8 cellular contexts compared by ENCODE assay signal in the genomic region with DNA sequence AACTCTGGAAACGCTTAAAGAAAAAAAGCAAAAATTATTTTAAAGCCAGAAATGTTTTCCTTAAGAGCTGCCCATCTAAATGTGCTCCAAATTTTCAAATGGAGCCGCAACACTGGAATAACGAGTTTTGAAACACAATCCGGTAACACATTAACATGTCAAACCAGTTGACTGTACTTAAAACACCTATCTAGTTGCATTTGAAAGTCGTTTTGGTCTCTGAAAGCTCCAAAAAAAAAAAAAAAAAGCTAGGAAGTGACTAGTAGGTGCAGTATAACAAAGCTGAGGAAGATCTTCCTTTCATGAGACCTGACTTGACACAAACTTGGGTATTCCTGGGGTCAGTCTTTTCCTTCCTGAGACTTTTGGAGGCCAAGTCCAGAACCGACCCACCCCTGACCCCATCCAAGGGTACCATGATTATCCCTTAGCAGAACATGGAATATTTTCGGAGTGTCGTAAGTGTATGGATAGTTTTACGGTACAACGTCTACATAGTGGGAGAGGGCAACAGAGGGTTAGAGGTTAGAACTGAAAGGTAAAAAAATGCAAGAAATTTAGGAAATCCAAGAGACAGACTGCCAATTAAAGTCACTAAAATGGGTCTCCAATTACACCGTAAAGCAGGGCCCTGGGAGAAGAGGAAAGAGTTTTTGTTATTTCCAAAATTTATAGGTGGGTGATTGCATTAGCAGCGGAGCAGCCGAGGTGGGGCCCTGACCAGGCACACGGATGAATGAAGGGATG. TPM values are rescaled to one million over a fixed set of nuclear protein-coding genes. Genes with fewer than 3 reads are reported as not detected.
DNase-seq lines count a peak whose midpoint lies in the region; ATAC-seq and TF ChIP-seq lines count a peak whose summit lies in the region.

No MANE protein-coding gene starts in this region.

- no peak overlapping the region for H2BK120ac ChIP-seq in neuronal stem cell (ENCODE audit: low read depth, low read length)

- H3K4ac ChIP-seq in neuronal stem cell (ENCODE audit: low read length) = no peak overlapping the region

- intact Hi-C loops in colonic mucosa (cut with DNase I) = no loop called here

- no peaks in the 10 kb centered on the region for H3K4me1 ChIP-seq in BE2C
- H3K4me1 ChIP-seq in colonic mucosa = no peaks in the 10 kb centered on the region
- peaks cover 0 to 8% of the 10 kb centered on the region in 2 donors for H3K4me1 ChIP-seq in neuronal stem cell (ENCODE audit: control insufficient read depth in 2 of 2, insufficient read depth in 1 of 2, low read depth in 1 of 2, low read length in 2 of 2)

- peak overlapping the region; percentile 82 for H3K4me3 ChIP-seq in BE2C (ENCODE audit: low read depth, low read length)
- H3K4me3 ChIP-seq in colonic mucosa = peak overlapping the region; percentile 73
- peak overlapping the region; percentile 66 to 99 for H3K4me3 ChIP-seq in neuronal stem cell (ENCODE audit: low read length in 2 of 2)

- ATAC-seq in GM19438 (IDR thresholded peaks at IDR 0.05; ENCODE audit: low read depth, unreplicated experiment) = peak; percentile 0

- no peak overlapping the region for H2AK5ac ChIP-seq in neuronal stem cell (ENCODE audit: low read depth, low read length)

- no peaks in the 10 kb centered on the region for H3K36me3 ChIP-seq in BE2C
- no peaks in the 10 kb centered on the region for H3K36me3 ChIP-seq in colonic mucosa
- H3K36me3 ChIP-seq in neuronal stem cell (replicated peaks in 1 of 2; ENCODE audit: control insufficient read depth in 2 of 2, insufficient read depth in 2 of 2, low read length in 2 of 2) = peaks cover 3 to 33% of the 10 kb centered on the region in 2 donors

- TF ChIP-seq CTCF in BE2C (IDR thresholded peaks at IDR 0.05; ENCODE audit: low read depth, low read length) (no peak), colonic mucosa (IDR thresholded peaks at IDR 0.05) (no peak)

- H3K9me3 ChIP-seq in BE2C (no peaks in the 10 kb centered on the region), colonic mucosa (no peaks in the 10 kb centered on the region), neuronal stem cell (replicated peaks in 1 of 2; ENCODE audit: control insufficient read depth in 2 of 2, insufficient read depth in 1 of 2, low read depth in 1 of 2, low read length in 2 of 2) (no peaks in the 10 kb centered on the region)

- H3K27me3 ChIP-seq in BE2C (no peaks in the 10 kb centered on the region), colonic mucosa (no peaks in the 10 kb centered on the region), neuronal stem cell (ENCODE audit: control insufficient read depth in 3 of 3, insufficient read depth in 3 of 3, low read depth in 1 of 3, low read length in 3 of 3) (no peaks in the 10 kb centered on the region)

- peak overlapping the region; percentile 96 to 99 for H3K9ac ChIP-seq in colonic mucosa (ENCODE audit: low read depth in 2 of 2, low read length in 2 of 2)
- peak overlapping the region; percentile 24 for H3K9ac ChIP-seq in neuronal stem cell (ENCODE audit: low read depth, low read length, poor library complexity)

- no peak overlapping the region for H3K18ac ChIP-seq in neuronal stem cell (ENCODE audit: low read length)

- H2BK15ac ChIP-seq in neuronal stem cell (ENCODE audit: low read length) = peak overlapping the region; percentile 49

- H3K14ac ChIP-seq in neuronal stem cell (ENCODE audit: low read length) = no peak overlapping the region

- DNase-seq in BE2C = no peak
- peak; percentile 7 for DNase-seq in LHCN-M2 (ENCODE audit: low read depth)
- peak; percentile 21 for DNase-seq in colonic mucosa
- peak; percentile 12 for DNase-seq in neuronal stem cell (ENCODE audit: low spot score)
- no peak for DNase-seq in OCI-M2 (lab: John Stamatoyannopoulos, UW; ENCODE audit: unreplicated experiment)
- DNase-seq in NCI-H524 treated with DMSO at 0.1 percent for 48 hours (lab: John Stamatoyannopoulos, UW) = no peak
- DNase-seq in stimulated activated naive CD4-positive, alpha-beta T cell (lab: John Stamatoyannopoulos, UW) = no peak

- no peak overlapping the region for H4K91ac ChIP-seq in neuronal stem cell (ENCODE audit: low read depth, low read length, poor library complexity)

- no peak overlapping the region for H2BK12ac ChIP-seq in neuronal stem cell (ENCODE audit: low read length)

- no CpG with 5 or more reads among the region's 14 CpGs for WGBS in neuronal stem cell (ENCODE audit: extremely low coverage in 2 of 2, insufficient read length in 2 of 2, insufficient replicate concordance in 1 of 2), 2 donors

- H3K23ac ChIP-seq in neuronal stem cell (ENCODE audit: low read depth, low read length, poor library complexity) = peak overlapping the region; percentile 94

- H2BK5ac ChIP-seq in neuronal stem cell (ENCODE audit: low read length) = peak overlapping the region; percentile 99

- H2AFZ ChIP-seq in neuronal stem cell (ENCODE audit: low read length) = peak overlapping the region; percentile 92

- H3K27ac ChIP-seq in colonic mucosa = peak overlapping the region; percentile 97
- peak overlapping the region; percentile 99 for H3K27ac ChIP-seq in neuronal stem cell (replicated peaks; ENCODE audit: low read length)

- peak overlapping the region; percentile 64 for H3K4me2 ChIP-seq in neuronal stem cell (ENCODE audit: insufficient read depth, low read length, poor library complexity, severe bottlenecking)

- H3K79me1 ChIP-seq in neuronal stem cell (ENCODE audit: low read depth, low read length) = no peaks in the 10 kb centered on the region

- no peak overlapping the region for H4K8ac ChIP-seq in neuronal stem cell (ENCODE audit: low read depth, low read length)

RNA-seq across cellular contexts. Expression of a gene that starts 0.8 kb away (rescaled TPM):
- polyA plus RNA-seq in BE2C (2012; ENCODE audit: insufficient read depth, insufficient read length, low read depth) = 17.7 TPM
- total RNA-seq in LHCN-M2 (2014; rRNA removed) = 22.1 and 27.0 TPM in 2 replicates
- polyA plus RNA-seq in LHCN-M2 (2012) = 22.4 TPM
- 10 to 100 TPM; 18.2 to 25.7 TPM for total RNA-seq in colonic mucosa
- polyA plus RNA-seq in neuronal stem cell (2013, experiment 1 of 2) = 72.5 TPM
- 76.3 TPM for polyA plus RNA-seq in neuronal stem cell (2013, experiment 2 of 2)

Comparison
In these comparisons a context has a peak if more than half of its experiments do, and no peak if none do; other contexts are left out.
1. DNase-seq: peak in LHCN-M2 (single experiment), colonic mucosa (single experiment) and neuronal stem cell (single experiment); none in BE2C (single experiment), OCI-M2 (single experiment), NCI-H524 treated with DMSO at 0.1 percent for 48 hours (single experiment) and stimulated activated naive CD4-positive, alpha-beta T cell (0 of 6).
2. Peak in every context shown above with its lines, with median percentiles within 50 percentile points of each other: H3K4me3 ChIP-seq.